Comparison of ENCODE assay signal across 17 cellular contexts in genomic region chr18:41674466-41674865, GRCh38.
DNase-seq lines count a peak whose midpoint lies in the region; ATAC-seq and TF ChIP-seq lines count a peak whose summit lies in the region.
"Had no signal": no experiment of that assay in that cellular context is flagged by ENCODE, and none has a peak within 500 bp of the region (broad histone marks: within the 10 kb centered on the region; RNA-seq: fewer than 3 reads in every experiment).

No MANE protein-coding gene starts in this region.

- DNase-seq in NCI-H146 (lab: John Stamatoyannopoulos, UW): peak; percentile 45
- DNase-seq in NCI-H146 treated with DMSO at 0.1 percent for 48 hours (lab: John Stamatoyannopoulos, UW; ENCODE audit: unreplicated experiment): no peak
- peak; percentile 66 for DNase-seq in SK-N-DZ (ENCODE audit: low spot score)
- peak; percentile 34 for DNase-seq in left kidney (ENCODE audit: low read depth, low spot score)
- no peak for DNase-seq in CD1c-positive myeloid dendritic cell (ENCODE audit: extremely low spot score)
- no peak for DNase-seq in erythroblast (lab: John Stamatoyannopoulos, UW)
- no peak for DNase-seq in head of caudate nucleus
- DNase-seq: 8988T; CD8-positive, alpha-beta memory T cell; COR-L47; DMS 273 treated with DMSO at 0.1 percent for 48 hours; DND-41; EL; H9 had no signal

- no peak for ATAC-seq in HG03095 (IDR thresholded peaks at IDR 0.05; ENCODE audit: unreplicated experiment)
- ATAC-seq: GM12878, HepG2 had no signal

- intact Hi-C loops in head of caudate nucleus (cut with DNase I): no loop called here

- TF ChIP-seq POLR2A in erythroblast (IDR thresholded peaks at IDR 0.05; ENCODE audit: low read length): no peak

Comparison
In these comparisons a context has a peak if more than half of its experiments do, and no peak if none do; other contexts are left out.
1. DNase-seq: peak in NCI-H146 (single experiment), SK-N-DZ (single experiment) and left kidney (single experiment); none in NCI-H146 treated with DMSO at 0.1 percent for 48 hours (single experiment), CD1c-positive myeloid dendritic cell (single experiment), erythroblast (0 of 2) and head of caudate nucleus (0 of 42).